Comparison of ENCODE assay signal across 17 cellular contexts in genomic region chr2:42949125-42949524, GRCh38.
DNase-seq lines count a peak whose midpoint lies in the region; ATAC-seq and TF ChIP-seq lines count a peak whose summit lies in the region.
"Had no signal": no experiment of that assay in that cellular context is flagged by ENCODE, and none has a peak within 500 bp of the region (broad histone marks: within the 10 kb centered on the region; RNA-seq: fewer than 3 reads in every experiment).

No MANE protein-coding gene starts in this region.

- no peaks in the 10 kb centered on the region for H3K36me3 ChIP-seq in right atrium auricular region
- H3K36me3 ChIP-seq: esophagus muscularis mucosa had no signal

- TF ChIP-seq CTCF in right atrium auricular region (IDR thresholded peaks at IDR 0.05): no peak
- TF ChIP-seq CTCF in foreskin keratinocyte (conservative IDR thresholded peaks at IDR 0.05): no peak

- no peaks in the 10 kb centered on the region for H3K27me3 ChIP-seq in right cardiac atrium (ENCODE audit: control insufficient read depth, insufficient read depth)
- H3K27me3 ChIP-seq in right atrium auricular region: no peaks in the 10 kb centered on the region
- H3K27me3 ChIP-seq in foreskin keratinocyte: no peaks in the 10 kb centered on the region
- H3K27me3 ChIP-seq: esophagus muscularis mucosa had no signal

- H3K27ac ChIP-seq in right cardiac atrium (ENCODE audit: low read length): no peak overlapping the region
- no peak overlapping the region for H3K27ac ChIP-seq in right atrium auricular region
- H3K27ac ChIP-seq in foreskin keratinocyte: no peak overlapping the region
- H3K27ac ChIP-seq: esophagus muscularis mucosa had no signal

- H3K9me3 ChIP-seq in right cardiac atrium (ENCODE audit: control insufficient read depth, low read length): no peaks in the 10 kb centered on the region
- no peaks in the 10 kb centered on the region for H3K9me3 ChIP-seq in right atrium auricular region
- H3K9me3 ChIP-seq: esophagus muscularis mucosa had no signal

- DNase-seq in right cardiac atrium (peak in 2 of 3 donors; percentile 24 to 32), right atrium auricular region (ENCODE audit: low spot score) (no peak), NAMALWA (ENCODE audit: low spot score) (peak; percentile 84), foreskin keratinocyte (no peak), NCI-H128 (lab: John Stamatoyannopoulos, UW; ENCODE audit: unreplicated experiment) (no peak)
- DNase-seq: ACHN; activated CD4-positive, alpha-beta T cell treated with anti-CD3 and anti-CD28 coated beads for 1 hour; activated CD8-positive, alpha-beta memory T cell treated with anti-CD3 and anti-CD28 coated beads, Interleukin-2, amount 10 ng/mL, durations not matched to agents 7 days and 5 days; CD8-positive, alpha-beta T cell; glutamatergic neuron; NCI-H1105 treated with DMSO at 0.1 percent for 48 hours; Right ventricle myocardium superior; stimulated activated CD4-positive, alpha-beta T cell treated with anti-CD3 and anti-CD28 coated beads, Interleukin-15, amount 100 ng/mL, for 24 hours had no signal

- intact Hi-C loops in right cardiac atrium (cut with DNase I): loop anchor here (5.0 to 10.0 kb wide), 4 partner anchors 87 to 536 kb away; partner anchors contain the start of gene ZFP36L2 (in 1 of the 4)

- H3K4me1 ChIP-seq in right cardiac atrium (ENCODE audit: control insufficient read depth, insufficient read depth, low read length) (peaks cover 10% of the 10 kb centered on the region), right atrium auricular region (peaks cover 0 to 41% of the 10 kb centered on the region in 2 donors), foreskin keratinocyte (peaks cover 24% of the 10 kb centered on the region)

- H3K4me3 ChIP-seq in right cardiac atrium (ENCODE audit: low read length) (no peak overlapping the region), right atrium auricular region (no peak overlapping the region)
- H3K4me3 ChIP-seq: esophagus muscularis mucosa had no signal

- WGBS in right cardiac atrium: 86% methylated on average over 6 of the region's 6 CpGs

- no peak for ATAC-seq in right cardiac atrium
- ATAC-seq in esophagus mucosa: peak; percentile 19
- ATAC-seq in foreskin keratinocyte: no peak
- no peak for ATAC-seq in HG03442 (IDR thresholded peaks at IDR 0.05; ENCODE audit: unreplicated experiment)
- no peak for ATAC-seq in HG02623 (IDR thresholded peaks at IDR 0.05; ENCODE audit: unreplicated experiment)
- ATAC-seq: activated CD8-positive, alpha-beta memory T cell treated with anti-CD3 and anti-CD28 coated beads, Interleukin-2, amount 10 ng/mL, durations not matched to agents 7 days and 5 days; CD8-positive, alpha-beta T cell had no signal

Comparison
In these comparisons a context has a peak if more than half of its experiments do, and no peak if none do; other contexts are left out.
1. DNase-seq: peak in right cardiac atrium (2 of 3) and NAMALWA (single experiment); none in right atrium auricular region (single experiment), foreskin keratinocyte (0 of 2) and NCI-H128 (single experiment).